Comparison of ENCODE assay signal across 1 cellular context in the genomic region with DNA sequence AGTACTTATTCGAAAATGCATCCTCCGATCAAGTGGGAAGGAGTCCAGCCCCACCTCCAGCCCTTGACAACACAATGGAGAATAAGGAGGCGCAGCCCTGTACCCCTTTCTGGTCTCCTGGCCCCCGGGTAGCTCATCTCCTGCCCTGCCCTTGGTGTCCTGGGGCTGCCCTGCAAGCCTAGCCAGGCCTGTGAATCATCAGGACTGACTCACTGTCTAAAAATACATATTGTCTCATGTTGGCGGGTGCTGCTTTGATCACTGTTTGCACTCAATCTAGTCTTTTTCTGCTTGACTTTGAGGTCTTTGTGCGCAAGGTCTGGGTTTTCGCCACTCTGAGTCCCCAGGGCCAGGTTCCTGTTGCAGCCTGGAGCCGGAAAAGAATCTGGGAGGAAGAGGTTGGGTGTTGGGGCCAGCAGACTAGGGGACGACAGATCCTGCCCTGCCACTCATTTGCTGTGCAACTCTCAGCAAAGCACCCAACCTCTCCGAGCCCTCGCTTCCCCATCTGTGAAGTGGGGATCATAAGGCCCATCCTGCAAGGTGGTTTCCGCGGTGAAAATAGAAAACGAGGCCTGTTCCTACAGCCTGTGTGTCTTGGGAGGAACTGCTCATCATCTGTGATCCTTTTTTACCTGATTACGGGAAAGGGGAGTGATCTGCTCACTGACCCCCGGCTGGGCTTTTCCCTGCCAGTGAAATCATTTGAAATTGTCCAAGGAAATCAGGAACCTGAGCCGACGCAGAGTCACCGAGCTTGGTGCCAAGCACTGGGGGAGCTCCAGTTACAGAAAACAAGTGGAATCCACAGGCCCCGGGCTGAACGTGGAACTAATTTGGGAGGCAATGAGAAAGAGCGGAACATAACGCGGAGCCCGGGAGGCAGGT.
TF ChIP-seq lines count a peak whose summit lies in the region.

No MANE protein-coding gene starts in this region.

TF ChIP-seq in HepG2, 621 proteins besides CTCF, POLR2A, EP300 and RAD21 (continued from another document and continues in another):
- TF ChIP-seq, protein P1, sequence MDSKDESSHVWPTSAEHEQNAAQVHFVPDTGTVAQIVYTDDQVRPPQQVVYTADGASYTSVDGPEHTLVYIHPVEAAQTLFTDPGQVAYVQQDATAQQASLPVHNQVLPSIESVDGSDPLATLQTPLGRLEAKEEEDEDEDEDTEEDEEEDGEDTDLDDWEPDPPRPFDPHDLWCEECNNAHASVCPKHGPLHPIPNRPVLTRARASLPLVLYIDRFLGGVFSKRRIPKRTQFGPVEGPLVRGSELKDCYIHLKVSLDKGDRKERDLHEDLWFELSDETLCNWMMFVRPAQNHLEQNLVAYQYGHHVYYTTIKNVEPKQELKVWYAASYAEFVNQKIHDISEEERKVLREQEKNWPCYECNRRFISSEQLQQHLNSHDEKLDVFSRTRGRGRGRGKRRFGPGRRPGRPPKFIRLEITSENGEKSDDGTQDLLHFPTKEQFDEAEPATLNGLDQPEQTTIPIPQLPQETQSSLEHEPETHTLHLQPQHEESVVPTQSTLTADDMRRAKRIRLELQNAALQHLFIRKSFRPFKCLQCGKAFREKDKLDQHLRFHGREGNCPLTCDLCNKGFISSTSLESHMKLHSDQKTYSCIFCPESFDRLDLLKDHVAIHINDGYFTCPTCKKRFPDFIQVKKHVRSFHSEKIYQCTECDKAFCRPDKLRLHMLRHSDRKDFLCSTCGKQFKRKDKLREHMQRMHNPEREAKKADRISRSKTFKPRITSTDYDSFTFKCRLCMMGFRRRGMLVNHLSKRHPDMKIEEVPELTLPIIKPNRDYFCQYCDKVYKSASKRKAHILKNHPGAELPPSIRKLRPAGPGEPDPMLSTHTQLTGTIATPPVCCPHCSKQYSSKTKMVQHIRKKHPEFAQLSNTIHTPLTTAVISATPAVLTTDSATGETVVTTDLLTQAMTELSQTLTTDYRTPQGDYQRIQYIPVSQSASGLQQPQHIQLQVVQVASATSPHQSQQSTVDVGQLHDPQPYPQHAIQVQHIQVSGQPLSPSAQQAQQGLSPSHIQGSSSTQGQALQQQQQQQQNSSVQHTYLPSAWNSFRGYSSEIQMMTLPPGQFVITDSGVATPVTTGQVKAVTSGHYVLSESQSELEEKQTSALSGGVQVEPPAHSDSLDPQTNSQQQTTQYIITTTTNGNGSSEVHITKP (CRISPR knock-in tag; IDR thresholded peaks at IDR 0.05; ENCODE audit: low read depth), result peak; percentile 87
- TF ChIP-seq AHDC1 (CRISPR knock-in tag; IDR thresholded peaks at IDR 0.05; ENCODE audit: borderline replicate concordance) (peak; percentile 96), ZNF580 (CRISPR knock-in tag; IDR thresholded peaks at IDR 0.05; ENCODE audit: borderline replicate concordance, low read depth) (0 out of 2 replicates have a peak, but pooled peaks have one; percentile 79), ZNF841 (CRISPR knock-in tag; IDR thresholded peaks at IDR 0.05; ENCODE audit: borderline replicate concordance) (no peak), SMC3 (IDR thresholded peaks at IDR 0.05; ENCODE audit: low read length) (peak; percentile 4; the same call in 1 of the 2 replicates), NCOA1 (CRISPR knock-in tag; IDR thresholded peaks at IDR 0.05) (no peak), MTF1 (CRISPR knock-in tag; IDR thresholded peaks at IDR 0.05) (no peak), ZNF281 (CRISPR knock-in tag; IDR thresholded peaks at IDR 0.05; ENCODE audit: borderline replicate concordance) (no peak; the same call in 1 of the 2 replicates), ZNF660 (CRISPR knock-in tag; IDR thresholded peaks at IDR 0.05; ENCODE audit: borderline replicate concordance, low read depth) (no peak), ARNT (IDR thresholded peaks at IDR 0.05) (no peak), E2F1 (CRISPR knock-in tag; IDR thresholded peaks at IDR 0.05) (no peak), ZNF205 (CRISPR knock-in tag; IDR thresholded peaks at IDR 0.05) (peak; percentile 95), ZNF564 (CRISPR knock-in tag; IDR thresholded peaks at IDR 0.05) (peak; percentile 90), ZNF317 (CRISPR knock-in tag; IDR thresholded peaks at IDR 0.05) (peak; percentile 78; the same call in 1 of the 2 replicates), NFKB2 (CRISPR knock-in tag; IDR thresholded peaks at IDR 0.05; ENCODE audit: borderline replicate concordance) (peak; percentile 85; the same call in 1 of the 2 replicates), KDM6A (CRISPR knock-in tag; IDR thresholded peaks at IDR 0.05; ENCODE audit: low read depth) (peak; percentile 91), NFYC (CRISPR knock-in tag; IDR thresholded peaks at IDR 0.05) (0 out of 2 replicates have a peak, but pooled peaks have one; percentile 32), RBAK (CRISPR knock-in tag; IDR thresholded peaks at IDR 0.05) (no peak), CENPBD1 (CRISPR knock-in tag; IDR thresholded peaks at IDR 0.05; ENCODE audit: borderline replicate concordance, low read depth) (no peak), ELF1 (CRISPR knock-in tag; IDR thresholded peaks at IDR 0.05) (peak; percentile 86)
- TF ChIP-seq, protein P2, sequence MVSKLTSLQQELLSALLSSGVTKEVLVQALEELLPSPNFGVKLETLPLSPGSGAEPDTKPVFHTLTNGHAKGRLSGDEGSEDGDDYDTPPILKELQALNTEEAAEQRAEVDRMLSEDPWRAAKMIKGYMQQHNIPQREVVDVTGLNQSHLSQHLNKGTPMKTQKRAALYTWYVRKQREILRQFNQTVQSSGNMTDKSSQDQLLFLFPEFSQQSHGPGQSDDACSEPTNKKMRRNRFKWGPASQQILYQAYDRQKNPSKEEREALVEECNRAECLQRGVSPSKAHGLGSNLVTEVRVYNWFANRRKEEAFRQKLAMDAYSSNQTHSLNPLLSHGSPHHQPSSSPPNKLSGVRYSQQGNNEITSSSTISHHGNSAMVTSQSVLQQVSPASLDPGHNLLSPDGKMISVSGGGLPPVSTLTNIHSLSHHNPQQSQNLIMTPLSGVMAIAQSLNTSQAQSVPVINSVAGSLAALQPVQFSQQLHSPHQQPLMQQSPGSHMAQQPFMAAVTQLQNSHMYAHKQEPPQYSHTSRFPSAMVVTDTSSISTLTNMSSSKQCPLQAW (CRISPR knock-in tag; IDR thresholded peaks at IDR 0.05), result peak; percentile 97
- TF ChIP-seq, protein P3, sequence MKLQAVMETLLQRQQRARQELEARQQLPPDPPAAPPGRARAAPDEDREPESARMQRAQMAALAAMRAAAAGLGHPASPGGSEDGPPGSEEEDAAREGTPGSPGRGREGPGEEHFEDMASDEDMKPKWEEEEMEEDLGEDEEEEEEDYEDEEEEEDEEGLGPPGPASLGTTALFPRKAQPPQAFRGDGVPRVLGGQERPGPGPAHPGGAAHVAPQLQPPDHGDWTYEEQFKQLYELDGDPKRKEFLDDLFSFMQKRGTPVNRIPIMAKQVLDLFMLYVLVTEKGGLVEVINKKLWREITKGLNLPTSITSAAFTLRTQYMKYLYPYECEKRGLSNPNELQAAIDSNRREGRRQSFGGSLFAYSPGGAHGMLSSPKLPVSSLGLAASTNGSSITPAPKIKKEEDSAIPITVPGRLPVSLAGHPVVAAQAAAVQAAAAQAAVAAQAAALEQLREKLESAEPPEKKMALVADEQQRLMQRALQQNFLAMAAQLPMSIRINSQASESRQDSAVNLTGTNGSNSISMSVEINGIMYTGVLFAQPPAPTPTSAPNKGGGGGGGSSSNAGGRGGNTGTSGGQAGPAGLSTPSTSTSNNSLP (IDR thresholded peaks at IDR 0.05; ENCODE audit: low read depth, low read length), result peak; percentile 41
- TF ChIP-seq, protein P4, sequence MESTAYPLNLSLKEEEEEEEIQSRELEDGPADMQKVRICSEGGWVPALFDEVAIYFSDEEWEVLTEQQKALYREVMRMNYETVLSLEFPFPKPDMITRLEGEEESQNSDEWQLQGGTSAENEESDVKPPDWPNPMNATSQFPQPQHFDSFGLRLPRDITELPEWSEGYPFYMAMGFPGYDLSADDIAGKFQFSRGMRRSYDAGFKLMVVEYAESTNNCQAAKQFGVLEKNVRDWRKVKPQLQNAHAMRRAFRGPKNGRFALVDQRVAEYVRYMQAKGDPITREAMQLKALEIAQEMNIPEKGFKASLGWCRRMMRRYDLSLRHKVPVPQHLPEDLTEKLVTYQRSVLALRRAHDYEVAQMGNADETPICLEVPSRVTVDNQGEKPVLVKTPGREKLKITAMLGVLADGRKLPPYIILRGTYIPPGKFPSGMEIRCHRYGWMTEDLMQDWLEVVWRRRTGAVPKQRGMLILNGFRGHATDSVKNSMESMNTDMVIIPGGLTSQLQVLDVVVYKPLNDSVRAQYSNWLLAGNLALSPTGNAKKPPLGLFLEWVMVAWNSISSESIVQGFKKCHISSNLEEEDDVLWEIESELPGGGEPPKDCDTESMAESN (CRISPR knock-in tag; conservative IDR thresholded peaks at IDR 0.05), result peak; percentile 87; the same call in 1 of the 2 replicates
